ENCODE assay signal across 8 cellular contexts in the genomic region with DNA sequence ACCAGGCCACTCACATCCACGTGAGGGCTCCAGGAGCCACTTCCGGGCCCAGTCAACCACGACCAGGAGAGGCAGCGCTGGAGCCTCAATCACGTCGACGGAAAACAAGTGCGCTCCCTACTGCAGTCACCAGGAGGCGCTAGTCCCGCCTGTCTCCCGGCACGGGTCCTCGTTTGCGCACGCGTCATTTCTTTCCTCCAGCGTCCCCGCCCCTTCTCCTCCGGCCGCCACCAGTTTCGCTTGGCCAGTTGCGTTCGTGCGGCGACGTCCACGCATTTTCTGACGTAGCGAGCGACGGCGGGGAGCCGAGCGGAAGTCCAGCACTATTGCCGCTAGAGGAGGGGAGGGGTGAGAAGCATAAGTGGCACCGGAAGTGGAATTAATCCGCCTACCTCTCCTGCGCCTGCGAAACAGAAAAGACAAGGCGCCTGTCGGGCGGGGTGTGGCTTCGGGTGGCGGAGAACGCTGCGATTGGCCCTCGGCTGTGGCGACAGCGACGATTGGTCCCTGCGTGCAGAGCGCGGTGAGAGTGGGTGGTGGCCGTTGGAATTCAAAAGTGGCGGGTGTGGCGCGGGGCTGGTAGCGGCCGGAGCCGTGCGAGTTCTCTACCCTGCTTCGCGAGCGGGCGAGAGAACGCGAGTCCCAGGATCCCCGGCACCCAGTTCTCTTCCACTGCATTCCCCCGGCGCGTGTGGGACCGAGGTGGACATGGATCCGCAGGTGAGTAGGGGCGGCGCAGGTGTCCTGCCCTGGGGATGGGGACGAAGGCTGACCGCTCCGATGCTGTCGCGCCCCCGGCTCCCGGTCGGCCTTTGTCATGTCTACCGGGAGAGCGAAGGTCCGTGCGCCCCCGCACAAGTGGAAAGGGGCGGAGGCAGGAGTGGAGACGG. TPM values are rescaled to one million over a fixed set of nuclear protein-coding genes. Genes with fewer than 3 reads are reported as not detected.
DNase-seq lines count a peak whose midpoint lies in the region; ATAC-seq lines count a peak whose summit lies in the region.

A gene with protein sequence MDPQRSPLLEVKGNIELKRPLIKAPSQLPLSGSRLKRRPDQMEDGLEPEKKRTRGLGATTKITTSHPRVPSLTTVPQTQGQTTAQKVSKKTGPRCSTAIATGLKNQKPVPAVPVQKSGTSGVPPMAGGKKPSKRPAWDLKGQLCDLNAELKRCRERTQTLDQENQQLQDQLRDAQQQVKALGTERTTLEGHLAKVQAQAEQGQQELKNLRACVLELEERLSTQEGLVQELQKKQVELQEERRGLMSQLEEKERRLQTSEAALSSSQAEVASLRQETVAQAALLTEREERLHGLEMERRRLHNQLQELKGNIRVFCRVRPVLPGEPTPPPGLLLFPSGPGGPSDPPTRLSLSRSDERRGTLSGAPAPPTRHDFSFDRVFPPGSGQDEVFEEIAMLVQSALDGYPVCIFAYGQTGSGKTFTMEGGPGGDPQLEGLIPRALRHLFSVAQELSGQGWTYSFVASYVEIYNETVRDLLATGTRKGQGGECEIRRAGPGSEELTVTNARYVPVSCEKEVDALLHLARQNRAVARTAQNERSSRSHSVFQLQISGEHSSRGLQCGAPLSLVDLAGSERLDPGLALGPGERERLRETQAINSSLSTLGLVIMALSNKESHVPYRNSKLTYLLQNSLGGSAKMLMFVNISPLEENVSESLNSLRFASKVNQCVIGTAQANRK (plus strand): TSS at position 546 of the 890 bp plus-strand sequence. CDS start 163 bp downstream, at position 709.

- no peaks in the 10 kb centered on the region for H3K27me3 ChIP-seq in BLaER1 treated with 17β-estradiol and CSF1 and Interleukin-3, amounts not matched to agents 10 nM and 100 nM

- H3K36me3 ChIP-seq in BLaER1 treated with 17β-estradiol and CSF1 and Interleukin-3, amounts not matched to agents 10 nM and 100 nM = peaks cover 0 to 29% (median 18%) of the 10 kb centered on the region in 11 experiments; a peak in 9 of 22 replicates

- ATAC-seq in HG03469 (IDR thresholded peaks at IDR 0.05; ENCODE audit: unreplicated experiment) = peak; percentile 70

- H3K27ac ChIP-seq in BLaER1 treated with 17β-estradiol and CSF1 and Interleukin-3, amounts not matched to agents 10 nM and 100 nM = peak within 1 kb of the TSS; percentile 77 to 95 (median 89)

- no peaks in the 10 kb centered on the region for H3K9me3 Mint-ChIP-seq in activated CD4-positive, alpha-beta T cell treated with anti-CD3 and anti-CD28 coated beads, Interleukin-2, amount 10 ng/mL, durations not matched to agents 7 days and 5 days

- peaks cover 0 to 37% (median 32%) of the 10 kb centered on the region in 11 experiments; a peak in 15 of 22 replicates for H4K20me1 ChIP-seq in BLaER1 treated with 17β-estradiol and CSF1 and Interleukin-3, amounts not matched to agents 10 nM and 100 nM

- DNase-seq in GM19240 (ENCODE audit: insufficient read length, low spot score) = peak; percentile 93
- peak; percentile 99 for DNase-seq in NCI-H526 treated with DMSO at 0.1 percent for 48 hours (lab: John Stamatoyannopoulos, UW)
- peak; percentile 99 for DNase-seq in activated CD4-positive, alpha-beta T cell treated with anti-CD3 and anti-CD28 coated beads, Interleukin-2, amount 10 ng/mL, durations not matched to agents 7 days and 5 days
- DNase-seq in cortex of kidney (lab: John Stamatoyannopoulos, UW) = peak; percentile 93
- DNase-seq in left kidney (ENCODE audit: low read depth, low spot score) = peak; percentile 100
- DNase-seq in stimulated activated CD4-positive, alpha-beta T cell treated with anti-CD3 and anti-CD28 coated beads, Interleukin-2, amount 100 ng/mL, for 4 hours (ENCODE audit: low read depth) = peak; percentile 98

- H3K4me3 ChIP-seq in BLaER1 treated with 17β-estradiol and CSF1 and Interleukin-3, amounts not matched to agents 10 nM and 100 nM = peak within 1 kb of the TSS; percentile 78 to 96 (median 92)

- no peaks in the 10 kb centered on the region for H3K9me3 ChIP-seq in BLaER1 treated with 17β-estradiol and CSF1 and Interleukin-3, amounts not matched to agents 10 nM and 100 nM (replicated peaks in 1 of 11)

- H3K4me1 ChIP-seq in BLaER1 treated with 17β-estradiol and CSF1 and Interleukin-3, amounts not matched to agents 10 nM and 100 nM = peaks cover 33 to 50% (median 41%) of the 10 kb centered on the region in 10 experiments

- POLR2A ChIA-PET in activated CD4-positive, alpha-beta T cell treated with anti-CD3 and anti-CD28 coated beads, Interleukin-2, amount 10 ng/mL, durations not matched to agents 7 days and 5 days (lab: Charles Lee) = interaction anchor here (0.6 to 0.7 kb wide), 3 partner anchors 24 to 127 kb away, joined by 3 read pairs; no protein-coding TSS in a partner anchor

- peak within 1 kb of the TSS; percentile 79 to 99 (median 92) for H3K4me2 ChIP-seq in BLaER1 treated with 17β-estradiol and CSF1 and Interleukin-3, amounts not matched to agents 10 nM and 100 nM

- peaks cover 45% of the 10 kb centered on the region for H3K4me1 Mint-ChIP-seq in activated CD4-positive, alpha-beta T cell treated with anti-CD3 and anti-CD28 coated beads, Interleukin-2, amount 10 ng/mL, durations not matched to agents 7 days and 5 days

- peak within 1 kb of the TSS; percentile 94 for H3K27ac Mint-ChIP-seq in activated CD4-positive, alpha-beta T cell treated with anti-CD3 and anti-CD28 coated beads, Interleukin-2, amount 10 ng/mL, durations not matched to agents 7 days and 5 days

- CTCF ChIA-PET in activated CD4-positive, alpha-beta T cell treated with anti-CD3 and anti-CD28 coated beads, Interleukin-2, amount 10 ng/mL, durations not matched to agents 7 days and 5 days (lab: Charles Lee) = interaction anchor here (0.6 to 1.3 kb wide), 16 partner anchors 10 to 253 kb away, joined by 3 to 8 read pairs (median 4); a partner anchor contains a TSS

- peak within 1 kb of the TSS; percentile 77 to 95 (median 91) for H3K9ac ChIP-seq in BLaER1 treated with 17β-estradiol and CSF1 and Interleukin-3, amounts not matched to agents 10 nM and 100 nM

- H3K36me3 Mint-ChIP-seq in activated CD4-positive, alpha-beta T cell treated with anti-CD3 and anti-CD28 coated beads, Interleukin-2, amount 10 ng/mL, durations not matched to agents 7 days and 5 days (ENCODE audit: low read depth) = peaks cover 35% of the 10 kb centered on the region

- no peaks in the 10 kb centered on the region for H3K27me3 Mint-ChIP-seq in activated CD4-positive, alpha-beta T cell treated with anti-CD3 and anti-CD28 coated beads, Interleukin-2, amount 10 ng/mL, durations not matched to agents 7 days and 5 days

- H3K4me3 Mint-ChIP-seq in activated CD4-positive, alpha-beta T cell treated with anti-CD3 and anti-CD28 coated beads, Interleukin-2, amount 10 ng/mL, durations not matched to agents 7 days and 5 days = peak within 1 kb of the TSS; percentile 95

RNA-seq across cellular contexts. Expression of the gene that starts here (rescaled TPM):
- 100 to 1,000 TPM; 157 to 167 TPM for total RNA-seq in activated CD4-positive, alpha-beta T cell treated with anti-CD3 and anti-CD28 coated beads, Interleukin-2, amount 10 ng/mL, durations not matched to agents 7 days and 5 days

Comparison
In these comparisons a context has a peak if more than half of its experiments do, and no peak if none do; other contexts are left out.
1. Peak in every context shown above with its lines: DNase-seq, ATAC-seq, H3K4me3 ChIP-seq and H3K27ac ChIP-seq.